ENCODE assay signal across 10 cellular contexts in genomic region chr10:133281084-133281483, GRCh38. TPM values are rescaled to one million over a fixed set of nuclear protein-coding genes. Genes with fewer than 3 reads are reported as not detected.
"Had no signal": no experiment of that assay in that cellular context is flagged by ENCODE, and none has a peak within 500 bp of the region (broad histone marks: within the 10 kb centered on the region; RNA-seq: fewer than 3 reads in every experiment).

No MANE protein-coding gene starts in this region.

- H3K4me3 ChIP-seq: GM23248, HAP-1, K562 had no signal

- H3K27ac ChIP-seq: GM23248, KMS-11 had no signal

- H3K9me3 Mint-ChIP-seq: HFFc6 had no signal

- DNase-seq: GM23248, GOT3, H7, HFFc6, IMR-90 had no signal

- H3K4me2 ChIP-seq: KMS-11 had no signal

- H3K4me3 Mint-ChIP-seq: HFFc6 had no signal

- H3K4me1 ChIP-seq: HAP-1 had no signal

- H2AFZ ChIP-seq: GM23248 had no signal

- H3K27ac Mint-ChIP-seq: HFFc6 had no signal

- H3K9me3 ChIP-seq: HAP-1 had no signal

- H3K9ac ChIP-seq: GM23248, KMS-11 had no signal

RNA-seq across cellular contexts. Expression of gene ADAM8, which starts 4.4 kb away (rescaled TPM):
- polyA plus RNA-seq: GM23248 had no signal

RNA-seq across cellular contexts. Expression of gene VENTX, which starts 43.4 kb away (rescaled TPM):
- total RNA-seq: GM23248, H4, HFFc6, HT-29, IMR-90 had no signal
- polyA plus RNA-seq: GM23248, IMR-90 had no signal

RNA-seq across cellular contexts. Expression of gene UTF1, which starts 51.1 kb away (rescaled TPM):
- total RNA-seq: GM23248, H4, HFFc6, HT-29, IMR-90 had no signal
- polyA plus RNA-seq: GM23248, IMR-90 had no signal
